Comparison of ENCODE assay signal across 8 cellular contexts in genomic region chr19:11355160-11356073, GRCh38. TPM values are rescaled to one million over a fixed set of nuclear protein-coding genes. Genes with fewer than 3 reads are reported as not detected.
DNase-seq lines count a peak whose midpoint lies in the region; ATAC-seq and TF ChIP-seq lines count a peak whose summit lies in the region.

A gene with protein sequence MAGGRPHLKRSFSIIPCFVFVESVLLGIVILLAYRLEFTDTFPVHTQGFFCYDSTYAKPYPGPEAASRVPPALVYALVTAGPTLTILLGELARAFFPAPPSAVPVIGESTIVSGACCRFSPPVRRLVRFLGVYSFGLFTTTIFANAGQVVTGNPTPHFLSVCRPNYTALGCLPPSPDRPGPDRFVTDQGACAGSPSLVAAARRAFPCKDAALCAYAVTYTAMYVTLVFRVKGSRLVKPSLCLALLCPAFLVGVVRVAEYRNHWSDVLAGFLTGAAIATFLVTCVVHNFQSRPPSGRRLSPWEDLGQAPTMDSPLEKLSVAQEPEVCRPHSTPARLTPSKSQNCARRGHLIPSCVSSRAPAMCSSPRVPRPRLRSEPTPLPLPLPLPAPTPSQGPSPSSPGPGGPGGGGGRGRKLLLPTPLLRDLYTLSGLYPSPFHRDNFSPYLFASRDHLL (plus strand): TSS chr19:11355432. CDS start chr19:11357674, 2,242 bp downstream.

- H3K9me3 ChIP-seq in NT2/D1 (ENCODE audit: insufficient read depth, low read length): no peaks in the 10 kb centered on the region
- H3K9me3 ChIP-seq in endodermal cell (ENCODE audit: control insufficient read depth, low read length): no peaks in the 10 kb centered on the region

- H3K9ac ChIP-seq in NT2/D1 (ENCODE audit: insufficient read length, low read depth) (no peak within 1 kb of the TSS), endodermal cell (ENCODE audit: extremely low read depth, low read length, poor library complexity, severe bottlenecking) (no peak within 1 kb of the TSS)

- H3K4me3 ChIP-seq in HL-60 (replicated peaks; ENCODE audit: insufficient read depth, low read length) (peak within 1 kb of the TSS; percentile 55), NT2/D1 (ENCODE audit: insufficient read length, low read depth) (peak within 1 kb of the TSS; percentile 36), endodermal cell (ENCODE audit: low read length) (peak within 1 kb of the TSS; percentile 71)

- no peaks in the 10 kb centered on the region for H3K9me3 Mint-ChIP-seq in endodermal cell

- H3K27ac ChIP-seq in HL-60 (replicated peaks) (no peak within 1 kb of the TSS), endodermal cell (ENCODE audit: low read depth, low read length) (no peak within 1 kb of the TSS)

- H3K27me3 ChIP-seq in HL-60 (ENCODE audit: insufficient read depth, poor library complexity, severe bottlenecking): no peaks in the 10 kb centered on the region
- peaks cover 10% of the 10 kb centered on the region for H3K27me3 ChIP-seq in NT2/D1 (ENCODE audit: insufficient read depth, insufficient read length)
- H3K27me3 ChIP-seq in endodermal cell (ENCODE audit: control insufficient read depth, insufficient read depth, low read length, poor library complexity, severe bottlenecking): peaks cover 7% of the 10 kb centered on the region

- no peak for ATAC-seq in HG03378 (IDR thresholded peaks at IDR 0.05; ENCODE audit: unreplicated experiment)

- DNase-seq in Caki2 (ENCODE audit: low read depth): peak; percentile 88
- DNase-seq in HL-60 (ENCODE audit: low read depth in 1 of 2, low spot score in 1 of 2): peak; percentile 78 to 92
- DNase-seq in NT2/D1 (ENCODE audit: low read depth, low spot score): peak; percentile 92
- peak; percentile 75 for DNase-seq in activated CD8-positive, alpha-beta memory T cell treated with anti-CD3 and anti-CD28 coated beads, Interleukin-2, amount 50 U/mL, for 4 hours
- DNase-seq in endodermal cell: peak; percentile 98
- DNase-seq in mesenteric fat pad (ENCODE audit: low spot score): peak; percentile 98
- peak; percentile 58 for DNase-seq in stimulated activated CD8-positive, alpha-beta memory T cell treated with anti-CD3 and anti-CD28 coated beads, Interleukin-12 subunit alpha, Interleukin-12 subunit beta, amount 100 ng/mL, for 24 hours (ENCODE audit: extremely low read depth)

- H3K36me3 Mint-ChIP-seq in endodermal cell (ENCODE audit: low read depth): no peaks in the 10 kb centered on the region

- H3K4me1 ChIP-seq in NT2/D1 (ENCODE audit: insufficient read depth, insufficient read length) (peaks cover 12% of the 10 kb centered on the region), endodermal cell (ENCODE audit: control insufficient read depth, insufficient read depth, low read length) (no peaks in the 10 kb centered on the region)

- H3K27me3 Mint-ChIP-seq in endodermal cell (ENCODE audit: insufficient read depth): peaks cover 67% of the 10 kb centered on the region

- no peak within 1 kb of the TSS for H3K27ac Mint-ChIP-seq in endodermal cell

- TF ChIP-seq CTCF in HL-60 (IDR thresholded peaks at IDR 0.05; ENCODE audit: insufficient read depth, low read length) (no peak), endodermal cell (conservative IDR thresholded peaks at IDR 0.05) (no peak)

- H3K36me3 ChIP-seq in NT2/D1 (ENCODE audit: insufficient read depth, insufficient read length, low read length) (peaks cover 4% of the 10 kb centered on the region), endodermal cell (ENCODE audit: control insufficient read depth, insufficient read depth, low read length) (no peaks in the 10 kb centered on the region)

- peak within 1 kb of the TSS; percentile 44 for H3K4me3 Mint-ChIP-seq in endodermal cell

- 13 to 40% methylated on average over 4 to 52 of the region's 62 CpGs for WGBS in endodermal cell (ENCODE audit: insufficient coverage in 1 of 2, insufficient read length in 1 of 2), 2 experiments

- in situ Hi-C loops in Caki2 (cut with HindIII; ENCODE audit: low pct_unique_long_range_greater_than_20kb, low sequenced_read_pairs): no loop called here

- peaks cover 4% of the 10 kb centered on the region for H3K4me1 Mint-ChIP-seq in endodermal cell

RNA-seq across cellular contexts. Expression of the gene that starts here (rescaled TPM):
- 2.2 and 2.6 TPM in 2 replicates for total RNA-seq in Caki2 (2014; rRNA removed; shearing (Covaris generic); ENCODE audit: low replicate concordance)
- 1 to 10 TPM; 3.1 to 6.8 TPM for total RNA-seq in endodermal cell
- polyA plus RNA-seq in endodermal cell (2013, experiment 1 of 2): 13.6 TPM
- polyA plus RNA-seq in endodermal cell (2013, experiment 2 of 2): 13.7 TPM
- total RNA-seq in mesenteric fat pad: 26.0 TPM
